Comparison of ENCODE assay signal across 14 cellular contexts in the genomic region with DNA sequence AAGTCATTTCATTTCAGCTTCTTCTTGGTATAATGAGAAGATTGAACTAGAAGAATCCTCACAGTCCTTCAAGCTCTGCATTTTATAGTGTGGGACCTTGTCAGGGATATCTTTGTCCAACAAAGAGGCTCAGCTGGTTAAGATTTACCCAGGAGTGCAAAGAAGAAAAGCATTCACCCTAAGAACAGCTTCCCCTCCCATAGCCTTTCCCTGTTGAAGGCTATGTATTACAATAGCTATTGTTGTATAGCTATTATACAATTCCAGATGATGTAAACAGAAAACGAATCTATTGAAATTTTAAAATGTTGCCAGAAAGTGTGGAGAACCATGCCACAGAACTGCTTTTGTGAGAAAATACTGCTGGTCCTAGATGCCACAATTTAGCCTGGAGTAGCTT.
DNase-seq lines count a peak whose midpoint lies in the region; ATAC-seq and TF ChIP-seq lines count a peak whose summit lies in the region.
"Had no signal": no experiment of that assay in that cellular context is flagged by ENCODE, and none has a peak within 500 bp of the region (broad histone marks: within the 10 kb centered on the region; RNA-seq: fewer than 3 reads in every experiment).

No MANE protein-coding gene starts in this region.

- no peak overlapping the region for H3K27ac ChIP-seq in GM23338 (ENCODE audit: low read depth)
- H3K27ac ChIP-seq in H9 (ENCODE audit: insufficient read length, low read depth, low read length) = no peak overlapping the region
- H3K27ac ChIP-seq in ectodermal cell (ENCODE audit: insufficient read depth, low read depth, low read length, poor library complexity, severe bottlenecking) = peak overlapping the region; percentile 36
- no peak overlapping the region for H3K27ac ChIP-seq in neural progenitor cell
- H3K27ac ChIP-seq: A549, C4-2B had no signal

- H3K4me2 ChIP-seq in GM23338 = no peak overlapping the region; the same call in 1 of the 2 replicates
- H3K4me2 ChIP-seq in H9 (ENCODE audit: insufficient read depth, insufficient read length, low read length) = no peak overlapping the region
- peak overlapping the region; percentile 40 for H3K4me2 ChIP-seq in neural progenitor cell
- H3K4me2 ChIP-seq: A549 had no signal

- H2AFZ ChIP-seq in GM23338 (no peak overlapping the region), H9 (ENCODE audit: low read length) (no peak overlapping the region), neural progenitor cell (replicated peaks) (no peak overlapping the region)

- no peak overlapping the region for H2BK12ac ChIP-seq in H9 (ENCODE audit: insufficient read length, low read depth, low read length)

- no peaks in the 10 kb centered on the region for H4K20me1 ChIP-seq in GM23338 (replicated peaks; ENCODE audit: insufficient read depth)
- no peaks in the 10 kb centered on the region for H4K20me1 ChIP-seq in H9 (ENCODE audit: control insufficient read depth, insufficient read depth, insufficient read length)
- no peaks in the 10 kb centered on the region for H4K20me1 ChIP-seq in neural progenitor cell (ENCODE audit: low read depth)

- no peak overlapping the region for H3K27ac Mint-ChIP-seq in GM23338
- H3K27ac Mint-ChIP-seq in H9 = peak overlapping the region in 2 of 3 experiments; percentile 45 to 48; a peak in 2 of 7 replicates
- no peak overlapping the region for H3K27ac Mint-ChIP-seq in neural progenitor cell
- no peak overlapping the region for H3K27ac Mint-ChIP-seq in endothelial cell (ENCODE audit: unreplicated experiment)
- H3K27ac Mint-ChIP-seq: CD8-positive, alpha-beta T cell had no signal

- H3T11ph ChIP-seq in H9 (ENCODE audit: low read length) = no peak overlapping the region

- H3K79me2 ChIP-seq in GM23338 (replicated peaks; ENCODE audit: insufficient read depth) (no peaks in the 10 kb centered on the region), H9 (ENCODE audit: insufficient read depth, low read length) (no peaks in the 10 kb centered on the region), neural progenitor cell (ENCODE audit: low read depth) (no peaks in the 10 kb centered on the region)

- no peaks in the 10 kb centered on the region for H3K9me3 ChIP-seq in H9 (ENCODE audit: control insufficient read depth, low read depth, low read length)
- no peaks in the 10 kb centered on the region for H3K9me3 ChIP-seq in ectodermal cell (ENCODE audit: control insufficient read depth, low read length)
- no peaks in the 10 kb centered on the region for H3K9me3 ChIP-seq in neural progenitor cell (ENCODE audit: low read depth)
- H3K9me3 ChIP-seq: A549, BE2C had no signal

- no peak overlapping the region for H3K18ac ChIP-seq in H9 (ENCODE audit: insufficient read length, low read depth, low read length)

- no peak overlapping the region for H3K4ac ChIP-seq in H9 (ENCODE audit: low read depth, low read length)

- no peak overlapping the region for H4K91ac ChIP-seq in H9 (ENCODE audit: insufficient read length, low read depth, low read length)

- H3K4me1 Mint-ChIP-seq in GM23338 (peaks cover 23% of the 10 kb centered on the region), H9 (peaks cover 30 to 47% of the 10 kb centered on the region in 2 experiments), neural progenitor cell (peaks cover 17% of the 10 kb centered on the region), endothelial cell (ENCODE audit: unreplicated experiment) (no peaks in the 10 kb centered on the region)

- DNase-seq in GM23338 (ENCODE audit: low spot score) = peak; percentile 18
- no peak for DNase-seq in H9
- DNase-seq in neural progenitor cell (ENCODE audit: low spot score) = no peak
- no peak for DNase-seq in activated naive CD4-positive, alpha-beta T cell treated with anti-CD3 and anti-CD28 coated beads, Interleukin-2, amount 50 U/mL, for 16 hours
- DNase-seq in endothelial cell (ENCODE audit: low spot score) = no peak
- DNase-seq: BE2C; CD8-positive, alpha-beta T cell; COR-L47; DND-41; GDM1 had no signal

- no peaks in the 10 kb centered on the region for H3K23me2 ChIP-seq in H9 (ENCODE audit: insufficient read length, low read depth, low read length, poor library complexity, severe bottlenecking)

- no peak overlapping the region for H3K56ac ChIP-seq in H9 (ENCODE audit: insufficient read length, low read depth, low read length)

- H3K9me2 ChIP-seq in GM23338 (ENCODE audit: insufficient read depth) = 0 out of 2 replicates have a peak, but pooled peaks cover 3% of the 10 kb centered on the region

- no peak overlapping the region for H4K5ac ChIP-seq in H9 (ENCODE audit: insufficient read length, low read depth, low read length)

- H2BK15ac ChIP-seq in H9 (ENCODE audit: low read depth, low read length) = no peak overlapping the region

- H3K4me3 Mint-ChIP-seq in GM23338 (no peak overlapping the region), H9 (no peak overlapping the region), neural progenitor cell (no peak overlapping the region), endothelial cell (ENCODE audit: unreplicated experiment) (no peak overlapping the region)
- H3K4me3 Mint-ChIP-seq: CD8-positive, alpha-beta T cell had no signal

- H3K36me3 ChIP-seq in GM23338 (ENCODE audit: insufficient read depth) = no peaks in the 10 kb centered on the region
- H3K36me3 ChIP-seq in ectodermal cell (ENCODE audit: control insufficient read depth, insufficient read depth, low read length) = no peaks in the 10 kb centered on the region
- H3K36me3 ChIP-seq in neural progenitor cell = no peaks in the 10 kb centered on the region
- H3K36me3 ChIP-seq: BE2C had no signal

- no peak overlapping the region for H3K23ac ChIP-seq in H9 (ENCODE audit: insufficient read length, low read depth, low read length)

- no peak overlapping the region for H2BK120ac ChIP-seq in H9 (ENCODE audit: low read depth, low read length, poor library complexity, severe bottlenecking)

- peak; percentile 69 for ATAC-seq in GM23338
- no peak for ATAC-seq in GM18498 (IDR thresholded peaks at IDR 0.05; ENCODE audit: unreplicated experiment)
- ATAC-seq: A549; CD8-positive, alpha-beta T cell had no signal

- no peak overlapping the region for H2AK5ac ChIP-seq in H9 (ENCODE audit: insufficient read length, low read length)

- no peak overlapping the region for H2BK20ac ChIP-seq in H9 (ENCODE audit: low read depth, low read length, poor library complexity, severe bottlenecking)

- H3K79me1 ChIP-seq in H9 (ENCODE audit: insufficient read depth, low read depth, low read length, poor library complexity, severe bottlenecking) = no peaks in the 10 kb centered on the region

- H3K4me3 ChIP-seq in GM23338 (no peak overlapping the region), ectodermal cell (ENCODE audit: insufficient read depth, low read depth, low read length) (no peak overlapping the region), neural progenitor cell (no peak overlapping the region)
- H3K4me3 ChIP-seq: A549 had no signal

- H4K8ac ChIP-seq in H9 (replicated peaks; ENCODE audit: insufficient read length, low read depth, low read length) = no peak overlapping the region

- no peak overlapping the region for H2BK5ac ChIP-seq in H9 (ENCODE audit: insufficient read length, low read length)

- no peaks in the 10 kb centered on the region for H3K9me3 Mint-ChIP-seq in GM23338
- no peaks in the 10 kb centered on the region; a peak in 2 of 5 replicates for H3K9me3 Mint-ChIP-seq in H9
- no peaks in the 10 kb centered on the region for H3K9me3 Mint-ChIP-seq in neural progenitor cell
- no peaks in the 10 kb centered on the region for H3K9me3 Mint-ChIP-seq in endothelial cell (ENCODE audit: unreplicated experiment)
- H3K9me3 Mint-ChIP-seq: CD8-positive, alpha-beta T cell had no signal

- H3K27me3 ChIP-seq in GM23338 (ENCODE audit: insufficient read depth) (no peaks in the 10 kb centered on the region), H9 (ENCODE audit: insufficient read depth, low read length) (no peaks in the 10 kb centered on the region), ectodermal cell (ENCODE audit: control insufficient read depth, insufficient read depth, low read length, poor library complexity, severe bottlenecking) (no peaks in the 10 kb centered on the region), neural progenitor cell (no peaks in the 10 kb centered on the region)
- H3K27me3 ChIP-seq: BE2C had no signal

- H3K4me1 ChIP-seq in GM23338 (ENCODE audit: insufficient read depth) (peaks cover 14% of the 10 kb centered on the region), H9 (ENCODE audit: insufficient read depth, low read length) (no peaks in the 10 kb centered on the region), ectodermal cell (ENCODE audit: control insufficient read depth, insufficient read depth, low read length) (peaks cover 21% of the 10 kb centered on the region), neural progenitor cell (peaks cover 40% of the 10 kb centered on the region)
- H3K4me1 ChIP-seq: A549 had no signal

- no peak overlapping the region for H3K14ac ChIP-seq in H9 (ENCODE audit: insufficient read depth, low read length)

- peaks cover 2% of the 10 kb centered on the region for H3K27me3 Mint-ChIP-seq in GM23338 (ENCODE audit: insufficient read depth, low read depth, poor library complexity)
- no peaks in the 10 kb centered on the region for H3K27me3 Mint-ChIP-seq in H9 (ENCODE audit: low read depth)
- H3K27me3 Mint-ChIP-seq in neural progenitor cell (ENCODE audit: insufficient read depth, low read depth) = peaks cover 8% of the 10 kb centered on the region
- peaks cover 2% of the 10 kb centered on the region for H3K27me3 Mint-ChIP-seq in endothelial cell (ENCODE audit: unreplicated experiment)

- WGBS in H9 (ENCODE audit: extremely low coverage, insufficient read length, low lambda C conversion rate) = no CpG with 5 or more reads among the region's 1 CpG
- WGBS in ectodermal cell, 2 experiments = 0 to 13% methylated on average over 1 of the region's 1 CpG

- H3K36me3 Mint-ChIP-seq in GM23338 (ENCODE audit: low read depth) = no peaks in the 10 kb centered on the region
- H3K36me3 Mint-ChIP-seq in H9 (ENCODE audit: insufficient read depth in 1 of 3, low read depth in 3 of 3) = no peaks in the 10 kb centered on the region
- H3K36me3 Mint-ChIP-seq in neural progenitor cell = no peaks in the 10 kb centered on the region
- H3K36me3 Mint-ChIP-seq in endothelial cell (ENCODE audit: low read depth, unreplicated experiment) = no peaks in the 10 kb centered on the region
- H3K36me3 Mint-ChIP-seq: CD8-positive, alpha-beta T cell had no signal

- no peaks in the 10 kb centered on the region for H3F3A ChIP-seq in GM23338 (replicated peaks; ENCODE audit: low read depth)
- peaks cover 16% of the 10 kb centered on the region for H3F3A ChIP-seq in neural progenitor cell (ENCODE audit: low read depth)

- no peak for TF ChIP-seq CTCF in GM23338 (conservative IDR thresholded peaks at IDR 0.05; ENCODE audit: low read depth in 2 of 2)
- no peak for TF ChIP-seq CTCF in H9 (conservative IDR thresholded peaks at IDR 0.05)
- TF ChIP-seq CTCF in neural progenitor cell (IDR thresholded peaks at IDR 0.05) = no peak
- TF ChIP-seq CTCF in endothelial cell (IDR thresholded peaks at IDR 0.05; ENCODE audit: unreplicated experiment) = no peak

- H3K9ac ChIP-seq in H9 (ENCODE audit: extremely low read depth, insufficient read length, low read length) = no peak overlapping the region
- H3K9ac ChIP-seq in neural progenitor cell = no peak overlapping the region

TF ChIP-seq in GM23338, 12 proteins besides CTCF, POLR2A, EP300 and RAD21 (continues in another document):
- no peak for TF ChIP-seq NANOG (IDR thresholded peaks at IDR 0.05; ENCODE audit: borderline replicate concordance)

Comparison
In these comparisons a context has a peak if more than half of its experiments do, and no peak if none do; other contexts are left out.
1. H3K27ac Mint-ChIP-seq: peak in H9 (2 of 3); none in GM23338 (single experiment), neural progenitor cell (single experiment) and endothelial cell (single experiment).